Comparison of ENCODE assay signal across 8 cellular contexts in genomic region chr6:30781362-30781696, GRCh38. TPM values are rescaled to one million over a fixed set of nuclear protein-coding genes. Genes with fewer than 3 reads are reported as not detected.
DNase-seq lines count a peak whose midpoint lies in the region; ATAC-seq, FAIRE-seq and TF ChIP-seq lines count a peak whose summit lies in the region.

No MANE protein-coding gene starts in this region.

- H3K27me3 ChIP-seq in mucosa of stomach (ENCODE audit: control insufficient read depth, insufficient read depth, low read length): no peaks in the 10 kb centered on the region

- H3K27ac Mint-ChIP-seq in activated naive CD4-positive, alpha-beta T cell treated with anti-CD3 and anti-CD28 coated beads for 36 hours: peak overlapping the region; percentile 76
- H3K27ac Mint-ChIP-seq in activated naive CD4-positive, alpha-beta T cell treated with anti-CD3 and anti-CD28 coated beads, Interleukin-2, amount 50 U/mL, for 72 hours: peak overlapping the region in 1 of 2 donors; percentile 86

- H3K36me3 ChIP-seq in mucosa of stomach (ENCODE audit: control insufficient read depth, insufficient read depth, low read length): no peaks in the 10 kb centered on the region

- peak overlapping the region; percentile 93 for H3K27ac ChIP-seq in cingulate gyrus (ENCODE audit: low read depth, low read length)

- peaks cover 57% of the 10 kb centered on the region for H3K4me1 Mint-ChIP-seq in activated naive CD4-positive, alpha-beta T cell treated with anti-CD3 and anti-CD28 coated beads for 36 hours (ENCODE audit: low read depth)

- no peaks in the 10 kb centered on the region for H3K9me3 ChIP-seq in mucosa of stomach (ENCODE audit: control insufficient read depth, low read length)

- H3K27me3 Mint-ChIP-seq in activated naive CD4-positive, alpha-beta T cell treated with anti-CD3 and anti-CD28 coated beads for 36 hours (ENCODE audit: low read depth): no peaks in the 10 kb centered on the region

- no peaks in the 10 kb centered on the region for H3K36me3 Mint-ChIP-seq in activated naive CD4-positive, alpha-beta T cell treated with anti-CD3 and anti-CD28 coated beads for 36 hours (ENCODE audit: low read depth)
- no peaks in the 10 kb centered on the region for H3K36me3 Mint-ChIP-seq in activated naive CD4-positive, alpha-beta T cell treated with anti-CD3 and anti-CD28 coated beads, Interleukin-2, amount 50 U/mL, for 72 hours

- CTCF ChIA-PET in activated naive CD4-positive, alpha-beta T cell treated with anti-CD3 and anti-CD28 coated beads for 36 hours (lab: Charles Lee): interaction anchor here (1.2 to 1.5 kb wide), 3 partner anchors 8 to 15 kb away, joined by 3 to 4 read pairs (median 4); no protein-coding TSS in a partner anchor

- TF ChIP-seq CTCF in D721Med (IDR thresholded peaks at IDR 0.05; ENCODE audit: insufficient read depth, missing control alignments): no peak

- intact Hi-C loops in activated naive CD4-positive, alpha-beta T cell treated with anti-CD3 and anti-CD28 coated beads for 36 hours (cut with micrococcal nuclease): loop anchor here (5.0 kb wide), 1 partner anchor 39 kb away; the partner anchor contains the start of genes FLOT1 and IER3

- H3K9ac ChIP-seq in mucosa of stomach (ENCODE audit: low read length): peak overlapping the region; percentile 57

- no peaks in the 10 kb centered on the region for H3K9me3 Mint-ChIP-seq in activated naive CD4-positive, alpha-beta T cell treated with anti-CD3 and anti-CD28 coated beads for 36 hours
- no peaks in the 10 kb centered on the region for H3K9me3 Mint-ChIP-seq in activated naive CD4-positive, alpha-beta T cell treated with anti-CD3 and anti-CD28 coated beads, Interleukin-2, amount 50 U/mL, for 72 hours

- no peak for ATAC-seq in activated naive CD4-positive, alpha-beta T cell treated with anti-CD3 and anti-CD28 coated beads, Interleukin-2, amount 50 U/mL, for 72 hours

- peaks cover 54% of the 10 kb centered on the region for H3K4me1 ChIP-seq in mucosa of stomach (ENCODE audit: control insufficient read depth, insufficient read depth, low read length)

- in situ Hi-C loops in G401 (cut with HindIII; ENCODE audit: low sequenced_read_pairs): no loop called here

- DNase-seq in activated naive CD4-positive, alpha-beta T cell treated with anti-CD3 and anti-CD28 coated beads for 36 hours: no peak
- no peak for DNase-seq in activated naive CD4-positive, alpha-beta T cell treated with anti-CD3 and anti-CD28 coated beads, Interleukin-2, amount 50 U/mL, for 72 hours (ENCODE audit: low spot score in 2 of 2)
- DNase-seq in urothelium cell line (ENCODE audit: low spot score): peak; percentile 25
- no peak for DNase-seq in G401 (ENCODE audit: low spot score)
- DNase-seq in NK-92 (lab: John Stamatoyannopoulos, UW; ENCODE audit: unreplicated experiment): no peak
- no peak for DNase-seq in D721Med (ENCODE audit: insufficient read length, low spot score)

- H3K4me3 ChIP-seq in mucosa of stomach (ENCODE audit: low read length): no peak overlapping the region

- no peak overlapping the region for H3K4me3 Mint-ChIP-seq in activated naive CD4-positive, alpha-beta T cell treated with anti-CD3 and anti-CD28 coated beads for 36 hours

- no peak for FAIRE-seq in urothelium cell line (lab: Jason Lieb, UNC)
- no peak for FAIRE-seq in D721Med (lab: Jason Lieb, UNC)

RNA-seq across cellular contexts. Expression of gene IER3, which starts 37.0 kb away (rescaled TPM):
- total RNA-seq in activated naive CD4-positive, alpha-beta T cell treated with anti-CD3 and anti-CD28 coated beads for 36 hours: 10 to 100 TPM; 32.2 to 34.0 TPM
- total RNA-seq in activated naive CD4-positive, alpha-beta T cell treated with anti-CD3 and anti-CD28 coated beads, Interleukin-2, amount 50 U/mL, for 72 hours: 100 to 1,000 TPM in 1 of 2 donors, 10 to 100 TPM in 1; 70.0 to 279 TPM
- 257 and 297 TPM in 2 replicates for total RNA-seq in G401 (2014; rRNA removed; shearing (Covaris generic))

RNA-seq across cellular contexts. Expression of gene FLOT1, which starts 38.8 kb away (rescaled TPM):
- 100 to 1,000 TPM; 162 to 173 TPM for total RNA-seq in activated naive CD4-positive, alpha-beta T cell treated with anti-CD3 and anti-CD28 coated beads for 36 hours
- 100 to 1,000 TPM; 194 to 219 TPM for total RNA-seq in activated naive CD4-positive, alpha-beta T cell treated with anti-CD3 and anti-CD28 coated beads, Interleukin-2, amount 50 U/mL, for 72 hours
- 170 and 172 TPM in 2 replicates for total RNA-seq in G401 (2014; rRNA removed; shearing (Covaris generic))
